ENCODE assay signal across 8 cellular contexts in the genomic region with DNA sequence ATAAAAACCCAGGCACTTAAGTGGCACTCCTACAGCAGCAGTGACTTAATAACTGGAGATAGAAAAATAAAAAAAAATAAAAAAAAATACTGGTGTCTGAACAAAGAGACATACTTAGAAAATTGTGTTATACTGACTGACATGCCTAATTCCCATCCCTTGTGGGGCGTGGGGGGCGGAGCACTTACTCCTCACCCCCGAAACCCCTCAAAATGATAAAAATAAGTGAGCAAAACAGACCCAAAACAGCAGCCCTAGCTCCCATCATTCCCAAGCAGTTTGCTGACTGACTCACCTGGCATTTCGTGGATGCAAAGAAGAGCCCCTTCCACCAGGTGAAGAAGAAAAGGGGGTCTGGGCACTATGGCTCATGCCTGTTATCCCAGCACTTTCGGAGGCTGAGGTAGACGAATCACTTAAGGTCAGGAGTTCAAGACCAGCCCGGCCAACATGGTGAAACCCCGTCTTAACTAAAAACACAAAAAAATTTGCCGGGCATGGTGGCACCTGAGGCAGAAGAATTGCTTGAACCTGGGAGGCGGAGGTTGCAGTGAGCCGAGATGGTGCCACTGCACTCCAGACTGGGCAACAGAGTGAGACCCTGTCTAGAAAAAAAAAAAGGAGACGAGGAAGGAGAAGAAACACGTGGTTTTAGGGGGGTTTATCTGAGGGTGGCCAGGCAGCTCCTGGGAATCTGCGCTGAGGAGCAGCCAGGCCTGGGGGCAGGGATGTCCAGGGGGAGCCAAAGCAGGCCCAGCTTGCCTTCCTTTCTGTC. TPM values are rescaled to one million over a fixed set of nuclear protein-coding genes. Genes with fewer than 3 reads are reported as not detected.
DNase-seq lines count a peak whose midpoint lies in the region; ATAC-seq, FAIRE-seq and TF ChIP-seq lines count a peak whose summit lies in the region.

No MANE protein-coding gene starts in this region.

- H3K4me3 Mint-ChIP-seq in endodermal cell = peak overlapping the region; percentile 42

- H3K4me3 ChIP-seq in DND-41 (ENCODE audit: low read depth in 1 of 2, low read length in 2 of 2) = peak overlapping the region in 1 of 2 experiments; percentile 53; a peak in 1 of 4 replicates
- peak overlapping the region; percentile 96 for H3K4me3 ChIP-seq in OCI-LY3 (ENCODE audit: low read length)
- H3K4me3 ChIP-seq in endodermal cell (ENCODE audit: low read length) = no peak overlapping the region

- peaks cover 16% of the 10 kb centered on the region for H4K20me1 ChIP-seq in DND-41 (ENCODE audit: insufficient read depth, low read length)
- no peaks in the 10 kb centered on the region for H4K20me1 ChIP-seq in OCI-LY3 (ENCODE audit: insufficient read depth, low read length)

- H3K27me3 ChIP-seq in DND-41 (ENCODE audit: insufficient read depth, low read length, poor library complexity) (peaks cover 51% of the 10 kb centered on the region), OCI-LY3 (ENCODE audit: low read depth, low read length) (peaks cover 63% of the 10 kb centered on the region), endodermal cell (ENCODE audit: control insufficient read depth, insufficient read depth, low read length, poor library complexity, severe bottlenecking) (no peaks in the 10 kb centered on the region)

- no peaks in the 10 kb centered on the region for H3K9me3 Mint-ChIP-seq in endodermal cell

- H3K9me3 ChIP-seq in DND-41 (ENCODE audit: insufficient read depth, low read length, severe bottlenecking) (no peaks in the 10 kb centered on the region), OCI-LY3 (ENCODE audit: insufficient read depth, low read length) (no peaks in the 10 kb centered on the region), endodermal cell (ENCODE audit: control insufficient read depth, low read length) (no peaks in the 10 kb centered on the region)

- H3K27ac Mint-ChIP-seq in endodermal cell = no peak overlapping the region

- peak overlapping the region; percentile 80 for H3K4me2 ChIP-seq in DND-41 (ENCODE audit: insufficient read depth, low read length)
- H3K4me2 ChIP-seq in OCI-LY3 (ENCODE audit: low read length) = peak overlapping the region; percentile 91

- no peak overlapping the region for H3K9ac ChIP-seq in DND-41 (ENCODE audit: low read depth, low read length)
- peak overlapping the region; percentile 77 for H3K9ac ChIP-seq in OCI-LY3 (ENCODE audit: low read length)
- no peak overlapping the region for H3K9ac ChIP-seq in endodermal cell (ENCODE audit: extremely low read depth, low read length, poor library complexity, severe bottlenecking)

- H2AFZ ChIP-seq in DND-41 (ENCODE audit: low read depth, low read length) (no peak overlapping the region), OCI-LY3 (ENCODE audit: low read depth, low read length) (peak overlapping the region; percentile 87)

- H3K27ac ChIP-seq in DND-41 (ENCODE audit: low read length) (no peak overlapping the region), OCI-LY3 (ENCODE audit: low read length) (no peak overlapping the region; the same call in 1 of the 2 replicates), endodermal cell (ENCODE audit: low read depth, low read length) (no peak overlapping the region)

- H3K4me1 ChIP-seq in DND-41 (ENCODE audit: insufficient read depth, low read length) (peaks cover 22% of the 10 kb centered on the region), OCI-LY3 (ENCODE audit: low read length) (peaks cover 12% of the 10 kb centered on the region), endodermal cell (ENCODE audit: control insufficient read depth, insufficient read depth, low read length) (no peaks in the 10 kb centered on the region)

- peaks cover 3% of the 10 kb centered on the region for H3K4me1 Mint-ChIP-seq in endodermal cell

- ATAC-seq in DND-41 (ENCODE audit: insufficient read depth, low read depth) (no peak), sciatic nerve (no peak)

- TF ChIP-seq CTCF in DND-41 (IDR thresholded peaks at IDR 0.05; ENCODE audit: borderline replicate concordance, extremely low read depth, low read length, poor library complexity, severe bottlenecking) = no peak
- TF ChIP-seq CTCF in OCI-LY3 (IDR thresholded peaks at IDR 0.05; ENCODE audit: low read depth, low read length) = no peak
- no peak for TF ChIP-seq CTCF in endodermal cell (conservative IDR thresholded peaks at IDR 0.05)

- H3K27me3 Mint-ChIP-seq in endodermal cell (ENCODE audit: insufficient read depth) = no peaks in the 10 kb centered on the region

- no peak for FAIRE-seq in frontal cortex (lab: Jason Lieb, UNC)

- DNase-seq in DND-41 (no peak), endodermal cell (no peak), sciatic nerve (ENCODE audit: low spot score) (peak; percentile 48), frontal cortex (ENCODE audit: low spot score in 2 of 2) (no peak), cerebellar nuclear complex (lab: John Stamatoyannopoulos, UW) (no peak), occipital lobe (lab: John Stamatoyannopoulos, UW) (no peak), T-helper 9 cell (no peak)

- H3K36me3 ChIP-seq in DND-41 (ENCODE audit: insufficient read depth, low read length) (no peaks in the 10 kb centered on the region), OCI-LY3 (replicated peaks; ENCODE audit: low read depth, low read length) (no peaks in the 10 kb centered on the region), endodermal cell (ENCODE audit: control insufficient read depth, insufficient read depth, low read length) (no peaks in the 10 kb centered on the region)

- H3K79me2 ChIP-seq in DND-41 (ENCODE audit: insufficient read depth, low read length) = no peaks in the 10 kb centered on the region
- no peaks in the 10 kb centered on the region for H3K79me2 ChIP-seq in OCI-LY3 (ENCODE audit: low read length)

- 94% methylated on average over 8 to 14 of the region's 14 CpGs for WGBS in endodermal cell (ENCODE audit: insufficient coverage in 1 of 2, insufficient read length in 1 of 2), 2 experiments

- intact Hi-C loops in sciatic nerve (cut with DNase I) = no loop called here

- no peaks in the 10 kb centered on the region for H3K36me3 Mint-ChIP-seq in endodermal cell (ENCODE audit: low read depth)

RNA-seq across cellular contexts. Expression of gene BLM, which starts 50.8 kb away (rescaled TPM):
- 10 to 100 TPM; 29.6 to 34.9 TPM for total RNA-seq in endodermal cell
- 22.2 TPM for polyA plus RNA-seq in endodermal cell (2013, experiment 1 of 2)
- polyA plus RNA-seq in endodermal cell (2013, experiment 2 of 2) = 24.7 TPM
- total RNA-seq in sciatic nerve = 0.85 TPM
- total RNA-seq in frontal cortex = 3.3 TPM
- total RNA-seq in occipital lobe = 3.6 TPM
